In the genomic region with DNA sequence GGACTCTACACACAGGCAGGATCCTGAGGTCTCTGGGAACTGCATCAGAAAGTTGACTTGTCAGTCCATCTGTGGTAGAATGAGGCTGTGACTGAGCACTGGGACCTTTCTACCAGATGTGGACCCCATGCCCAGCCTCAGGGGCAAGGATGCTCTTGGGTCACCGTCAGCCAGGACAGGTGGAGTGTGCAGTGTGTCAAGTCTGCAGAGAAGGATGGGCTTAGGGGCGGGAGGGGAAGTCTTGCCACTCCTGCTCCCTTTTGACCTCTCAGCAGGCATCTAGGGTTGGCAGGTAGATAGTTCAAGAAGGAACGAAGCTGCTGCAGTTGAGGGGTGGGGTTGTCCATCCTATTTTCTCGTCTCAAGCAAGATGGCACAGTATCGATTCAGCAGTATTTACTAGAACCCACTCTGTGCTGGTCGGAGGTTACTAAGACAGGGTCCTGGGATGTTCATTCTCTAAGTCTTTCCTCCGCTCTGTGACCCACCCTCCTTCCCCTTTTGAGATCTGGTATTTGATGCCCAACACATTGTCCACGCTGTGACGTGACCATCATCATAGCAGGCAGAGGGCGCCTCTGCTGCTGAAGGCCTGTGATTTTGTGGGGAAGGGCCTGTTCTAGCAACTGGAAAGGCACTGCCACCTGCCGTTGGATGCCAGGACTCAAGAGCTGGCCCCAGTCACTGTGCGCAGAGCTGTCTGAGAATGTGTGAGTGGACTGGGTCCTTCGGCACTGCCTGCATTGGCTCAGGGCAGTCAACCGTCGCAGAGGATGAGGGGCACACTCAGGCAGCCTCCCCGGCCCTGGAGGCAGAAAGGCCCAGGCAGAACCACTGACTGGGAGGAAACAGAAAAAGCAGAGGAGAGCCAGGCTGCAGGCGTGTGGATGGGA, we compare ENCODE assay signal across 8 cellular contexts. TPM values are rescaled to one million over a fixed set of nuclear protein-coding genes. Genes with fewer than 3 reads are reported as not detected.
DNase-seq lines count a peak whose midpoint lies in the region; ATAC-seq and TF ChIP-seq lines count a peak whose summit lies in the region.

No MANE protein-coding gene starts in this region.

- H3K9me3 ChIP-seq in esophagus squamous epithelium, result no peaks in the 10 kb centered on the region

- H3K4me1 ChIP-seq in GM23338 (ENCODE audit: insufficient read depth), result peaks cover 9% of the 10 kb centered on the region
- peaks cover 0 to 24% (median 0%) of the 10 kb centered on the region in 3 donors for H3K4me1 ChIP-seq in esophagus squamous epithelium

- H3K36me3 Mint-ChIP-seq in GM23338 (ENCODE audit: low read depth), result peaks cover 44% of the 10 kb centered on the region
- H3K36me3 Mint-ChIP-seq in activated CD4-positive, alpha-beta T cell treated with anti-CD3 and anti-CD28 coated beads, Interleukin-2, amount 10 ng/mL, durations not matched to agents 24 days and 14 days (ENCODE audit: low read depth), result peaks cover 76% of the 10 kb centered on the region
- peaks cover 0 to 47% (median 13%) of the 10 kb centered on the region in 3 donors for H3K36me3 Mint-ChIP-seq in naive thymus-derived CD8-positive, alpha-beta T cell

- H3K4me2 ChIP-seq in GM23338, result no peak overlapping the region

- no peak overlapping the region for H3K4me3 ChIP-seq in AG09309 (ENCODE audit: control insufficient read depth, low read depth, low read length)
- H3K4me3 ChIP-seq in GM23338, result no peak overlapping the region
- H3K4me3 ChIP-seq in esophagus squamous epithelium, result no peak overlapping the region

- no peak overlapping the region for H2AFZ ChIP-seq in GM23338

- TF ChIP-seq CTCF in AG09309 (IDR thresholded peaks at IDR 0.05; ENCODE audit: control insufficient read depth, insufficient read depth, low read depth, low read length, missing control alignments), result peak; percentile 64
- peak; percentile 68 to 89 for TF ChIP-seq CTCF in GM23338 (conservative IDR thresholded peaks at IDR 0.05; ENCODE audit: low read depth in 2 of 2)
- TF ChIP-seq CTCF in esophagus squamous epithelium (IDR thresholded peaks at IDR 0.05), result peak; percentile 20 to 69 (median 43)

- H3K36me3 ChIP-seq in GM23338 (ENCODE audit: insufficient read depth), result no peaks in the 10 kb centered on the region
- H3K36me3 ChIP-seq in esophagus squamous epithelium, result peaks cover 14 to 90% (median 35%) of the 10 kb centered on the region in 3 donors

- peaks cover 28% of the 10 kb centered on the region for H3K27me3 ChIP-seq in GM23338 (ENCODE audit: insufficient read depth)
- H3K27me3 ChIP-seq in esophagus squamous epithelium, result no peaks in the 10 kb centered on the region

- H3K79me2 ChIP-seq in GM23338 (replicated peaks; ENCODE audit: insufficient read depth), result no peaks in the 10 kb centered on the region

- H3K27ac ChIP-seq in GM23338 (ENCODE audit: low read depth) (no peak overlapping the region), esophagus squamous epithelium (no peak overlapping the region)

- ATAC-seq in GM23338, result peak; percentile 36
- ATAC-seq in naive thymus-derived CD8-positive, alpha-beta T cell, result peak; percentile 33 to 45
- ATAC-seq in HG02840 (IDR thresholded peaks at IDR 0.05; ENCODE audit: low FRiP score, unreplicated experiment), result no peak
- no peak for ATAC-seq in HG03175 (IDR thresholded peaks at IDR 0.05; ENCODE audit: unreplicated experiment)

- no peak overlapping the region for H3K27ac Mint-ChIP-seq in GM23338
- H3K27ac Mint-ChIP-seq in activated CD4-positive, alpha-beta T cell treated with anti-CD3 and anti-CD28 coated beads, Interleukin-2, amount 10 ng/mL, durations not matched to agents 24 days and 14 days, result peak overlapping the region; percentile 97
- peak overlapping the region in 3 of 10 donors; percentile 38 to 50 (median 48) for H3K27ac Mint-ChIP-seq in naive thymus-derived CD8-positive, alpha-beta T cell

- peaks cover 26% of the 10 kb centered on the region for H3K4me1 Mint-ChIP-seq in GM23338
- H3K4me1 Mint-ChIP-seq in activated CD4-positive, alpha-beta T cell treated with anti-CD3 and anti-CD28 coated beads, Interleukin-2, amount 10 ng/mL, durations not matched to agents 24 days and 14 days, result peaks cover 62% of the 10 kb centered on the region
- H3K4me1 Mint-ChIP-seq in naive thymus-derived CD8-positive, alpha-beta T cell, result peaks cover 18 to 47% (median 36%) of the 10 kb centered on the region in 4 donors

- H3K4me3 Mint-ChIP-seq in GM23338, result no peak overlapping the region
- peak overlapping the region; percentile 70 for H3K4me3 Mint-ChIP-seq in activated CD4-positive, alpha-beta T cell treated with anti-CD3 and anti-CD28 coated beads, Interleukin-2, amount 10 ng/mL, durations not matched to agents 24 days and 14 days
- peak overlapping the region in 1 of 10 donors; percentile 45 for H3K4me3 Mint-ChIP-seq in naive thymus-derived CD8-positive, alpha-beta T cell

- intact Hi-C loops in activated CD4-positive, alpha-beta T cell treated with anti-CD3 and anti-CD28 coated beads, Interleukin-2, amount 10 ng/mL, durations not matched to agents 24 days and 14 days (cut with micrococcal nuclease), result no loop called here
- intact Hi-C loops in esophagus squamous epithelium (cut with DNase I), result no loop called here

- TF ChIP-seq POLR2A in esophagus squamous epithelium (IDR thresholded peaks at IDR 0.05), result no peak

- WGBS in esophagus squamous epithelium, 2 donors, result 63 to 74% methylated on average over 13 to 14 of the region's 17 CpGs

- H3F3A ChIP-seq in GM23338 (replicated peaks; ENCODE audit: low read depth), result peaks cover 10% of the 10 kb centered on the region

- H3K9me2 ChIP-seq in GM23338 (ENCODE audit: insufficient read depth), result no peaks in the 10 kb centered on the region

- POLR2A ChIA-PET in naive thymus-derived CD8-positive, alpha-beta T cell (lab: Charles Lee), result interaction anchor here (0.6 kb wide), 1 partner anchor 22 kb away, joined by 3 read pairs; no protein-coding TSS in a partner anchor

- H3K27me3 Mint-ChIP-seq in GM23338 (ENCODE audit: insufficient read depth, low read depth, poor library complexity), result peaks cover 37% of the 10 kb centered on the region
- H3K27me3 Mint-ChIP-seq in activated CD4-positive, alpha-beta T cell treated with anti-CD3 and anti-CD28 coated beads, Interleukin-2, amount 10 ng/mL, durations not matched to agents 24 days and 14 days, result no peaks in the 10 kb centered on the region
- H3K27me3 Mint-ChIP-seq in naive thymus-derived CD8-positive, alpha-beta T cell, result no peaks in the 10 kb centered on the region

- DNase-seq in AG09309 (ENCODE audit: low read depth) (peak; percentile 18), GM23338 (ENCODE audit: low spot score) (peak; percentile 83), NCI-H345 treated with DMSO at 0.1 percent for 48 hours (lab: John Stamatoyannopoulos, UW; ENCODE audit: unreplicated experiment) (peak; percentile 46), esophagus squamous epithelium (lab: John Stamatoyannopoulos, UW) (no peak)
- DNase-seq in activated CD4-positive, alpha-beta T cell treated with anti-CD3 and anti-CD28 coated beads, Interleukin-2, amount 10 ng/mL, durations not matched to agents 24 days and 14 days, result peak; percentile 75
- DNase-seq in naive thymus-derived CD8-positive, alpha-beta T cell, result peak in 2 of 10 donors; percentile 7 to 17

- peaks cover 36% of the 10 kb centered on the region for H4K20me1 ChIP-seq in GM23338 (replicated peaks; ENCODE audit: insufficient read depth)

- no peaks in the 10 kb centered on the region for H3K9me3 Mint-ChIP-seq in GM23338
- no peaks in the 10 kb centered on the region for H3K9me3 Mint-ChIP-seq in activated CD4-positive, alpha-beta T cell treated with anti-CD3 and anti-CD28 coated beads, Interleukin-2, amount 10 ng/mL, durations not matched to agents 24 days and 14 days
- no peaks in the 10 kb centered on the region for H3K9me3 Mint-ChIP-seq in naive thymus-derived CD8-positive, alpha-beta T cell

TF ChIP-seq in GM23338, 12 proteins besides CTCF, POLR2A, EP300 and RAD21:
- TF ChIP-seq EZH2 (IDR thresholded peaks at IDR 0.05; ENCODE audit: low read depth, unreplicated experiment) (no peak), POLR2AphosphoS5 (IDR thresholded peaks at IDR 0.05; ENCODE audit: low read depth) (no peak; the same call in 1 of the 2 replicates), CREB1 (CRISPR knock-in tag; IDR thresholded peaks at IDR 0.05; ENCODE audit: low read depth) (0 out of 2 replicates have a peak, but pooled peaks have one; percentile 24)

RNA-seq across cellular contexts. Expression of a gene that starts 23.2 kb away (rescaled TPM):
- 56.8 and 65.3 TPM in 2 replicates for total RNA-seq in GM23338 (2014; rRNA removed; shearing (Covaris generic))
- 46.5 and 52.6 TPM in 2 replicates for polyA plus RNA-seq in GM23338 (2016; fragmentation: Nextera tagmentation; extraction: Ambion mirVana)
- 128 and 135 TPM in 2 replicates for total RNA-seq in activated CD4-positive, alpha-beta T cell treated with anti-CD3 and anti-CD28 coated beads, Interleukin-2, amount 10 ng/mL, durations not matched to agents 24 days and 14 days
- total RNA-seq in esophagus squamous epithelium, result 10 to 100 TPM; 46.9 to 79.8 (median 63.2) TPM
- total RNA-seq in naive thymus-derived CD8-positive, alpha-beta T cell, result 100 to 1,000 TPM; 108 to 116 TPM
- 10 to 100 TPM; 65.3 to 82.2 (median 75.7) TPM for polyA plus RNA-seq in naive thymus-derived CD8-positive, alpha-beta T cell

RNA-seq across cellular contexts. Expression of a gene that starts 31.1 kb away (rescaled TPM):
- total RNA-seq in GM23338 (2014; rRNA removed; shearing (Covaris generic)), result 15.0 and 15.2 TPM in 2 replicates
- 4.8 and 5.0 TPM in 2 replicates for polyA plus RNA-seq in GM23338 (2016; fragmentation: Nextera tagmentation; extraction: Ambion mirVana)
- total RNA-seq in activated CD4-positive, alpha-beta T cell treated with anti-CD3 and anti-CD28 coated beads, Interleukin-2, amount 10 ng/mL, durations not matched to agents 24 days and 14 days, result 34.3 and 35.4 TPM in 2 replicates
- total RNA-seq in esophagus squamous epithelium, result 10 to 100 TPM; 18.1 to 33.2 (median 26.0) TPM
- 10 to 100 TPM; 33.6 to 36.6 TPM for total RNA-seq in naive thymus-derived CD8-positive, alpha-beta T cell
- 10 to 100 TPM; 13.8 to 20.8 (median 19.0) TPM for polyA plus RNA-seq in naive thymus-derived CD8-positive, alpha-beta T cell

RNA-seq across cellular contexts. Expression of a gene that starts 50.7 kb away (rescaled TPM):
- total RNA-seq in GM23338 (2014; rRNA removed; shearing (Covaris generic)), result 13.7 and 21.0 TPM in 2 replicates
- polyA plus RNA-seq in GM23338 (2016; fragmentation: Nextera tagmentation; extraction: Ambion mirVana), result 5.8 and 6.9 TPM in 2 replicates
- total RNA-seq in activated CD4-positive, alpha-beta T cell treated with anti-CD3 and anti-CD28 coated beads, Interleukin-2, amount 10 ng/mL, durations not matched to agents 24 days and 14 days, result 39.3 and 41.1 TPM in 2 replicates
- total RNA-seq in esophagus squamous epithelium, result 10 to 100 TPM in 3 of 4 donors, 1 to 10 TPM in 1; 6.5 to 22.0 (median 11.9) TPM
- total RNA-seq in naive thymus-derived CD8-positive, alpha-beta T cell, result 1 to 10 TPM; 8.7 to 8.9 TPM
- polyA plus RNA-seq in naive thymus-derived CD8-positive, alpha-beta T cell, result 1 to 10 TPM; 5.5 to 6.5 (median 6.2) TPM

Comparison
In these comparisons a context has a peak if more than half of its experiments do, and no peak if none do; other contexts are left out.
1. ATAC-seq: peak in GM23338 (single experiment) and naive thymus-derived CD8-positive, alpha-beta T cell (2 of 2); none in HG02840 (single experiment) and HG03175 (single experiment).
2. Peak in every context shown above with its lines, with median percentiles within 50 percentile points of each other: CTCF ChIP-seq.